ENCODE assay signal across 28 cellular contexts in genomic region chr9:81844131-81844567, GRCh38.
DNase-seq lines count a peak whose midpoint lies in the region; ATAC-seq, FAIRE-seq and TF ChIP-seq lines count a peak whose summit lies in the region.
"Had no signal": no experiment of that assay in that cellular context is flagged by ENCODE, and none has a peak within 500 bp of the region (broad histone marks: within the 10 kb centered on the region; RNA-seq: fewer than 3 reads in every experiment).

No MANE protein-coding gene starts in this region.

- no peaks in the 10 kb centered on the region for H3K36me3 ChIP-seq in astrocyte (ENCODE audit: insufficient read depth, low read length)
- no peaks in the 10 kb centered on the region for H3K36me3 ChIP-seq in HepG2 (replicated peaks in 1 of 2; ENCODE audit: control insufficient read depth in 1 of 2, insufficient read depth in 2 of 2, low read length in 2 of 2)
- no peaks in the 10 kb centered on the region for H3K36me3 ChIP-seq in body of pancreas (replicated peaks in 1 of 2; ENCODE audit: insufficient read depth in 1 of 2, low read depth in 2 of 2)
- H3K36me3 ChIP-seq: breast epithelium, colonic mucosa, lower lobe of right lung had no signal

- H3K27me3 ChIP-seq in astrocyte (ENCODE audit: insufficient read depth, low read length) (no peaks in the 10 kb centered on the region), HepG2 (ENCODE audit: control insufficient read depth in 1 of 2, insufficient read depth in 2 of 2, low read length in 2 of 2) (no peaks in the 10 kb centered on the region), body of pancreas (no peaks in the 10 kb centered on the region)
- H3K27me3 ChIP-seq: breast epithelium, colonic mucosa, foreskin keratinocyte had no signal

- no peak overlapping the region for H3K9ac ChIP-seq in astrocyte (ENCODE audit: low read length)
- H3K9ac ChIP-seq in HepG2 (ENCODE audit: insufficient read depth, low read depth, low read length): no peak overlapping the region
- H3K9ac ChIP-seq: KMS-11 had no signal

- H3K4me2 ChIP-seq in astrocyte (ENCODE audit: low read length) (no peak overlapping the region), HepG2 (ENCODE audit: low read depth, low read length) (peak overlapping the region; percentile 5; the same call in 1 of the 2 replicates)
- H3K4me2 ChIP-seq: KMS-11, smooth muscle cell had no signal

- H3K4me3 ChIP-seq in astrocyte (ENCODE audit: insufficient read depth, low read depth, low read length) (no peak overlapping the region), HepG2 (replicated peaks in 1 of 3; ENCODE audit: insufficient read depth in 1 of 3, low read depth in 2 of 3, low read length in 3 of 3) (no peak overlapping the region), body of pancreas (no peak overlapping the region)
- H3K4me3 ChIP-seq: breast epithelium, colonic mucosa, lower lobe of right lung, smooth muscle cell had no signal

- intact Hi-C loops in HepG2 (cut with micrococcal nuclease; ENCODE audit: unreplicated experiment) (loop anchor here (5.0 to 10.0 kb wide), 2 partner anchors 157 to 319 kb away; partner anchors contain the start of gene TLE1), body of pancreas (cut with DNase I) (no loop called here)

- H3K4me1 ChIP-seq in astrocyte (ENCODE audit: insufficient read depth, low read length): no peaks in the 10 kb centered on the region
- H3K4me1 ChIP-seq in HepG2 (ENCODE audit: insufficient read depth, low read length): peaks cover 51% of the 10 kb centered on the region
- no peaks in the 10 kb centered on the region for H3K4me1 ChIP-seq in body of pancreas
- H3K4me1 ChIP-seq: breast epithelium, colonic mucosa, lower lobe of right lung had no signal

- no peaks in the 10 kb centered on the region for H3K9me3 ChIP-seq in astrocyte (ENCODE audit: insufficient read depth, low read depth, low read length)
- no peaks in the 10 kb centered on the region for H3K9me3 ChIP-seq in HepG2 (ENCODE audit: low read length)
- H3K9me3 ChIP-seq in body of pancreas: no peaks in the 10 kb centered on the region
- H3K9me3 ChIP-seq: breast epithelium, colonic mucosa, lower lobe of right lung had no signal

- H3K27ac ChIP-seq in astrocyte (ENCODE audit: low read depth, low read length) (no peak overlapping the region), HepG2 (ENCODE audit: extremely low read length, insufficient read depth, low read length) (no peak overlapping the region), body of pancreas (no peak overlapping the region)
- H3K27ac ChIP-seq: 22Rv1, colonic mucosa, KMS-11, lower lobe of right lung had no signal

- H2AFZ ChIP-seq in astrocyte (ENCODE audit: low read depth, low read length): no peak overlapping the region
- no peak overlapping the region for H2AFZ ChIP-seq in HepG2 (ENCODE audit: low read length)

- H3K27me3 Mint-ChIP-seq in astrocyte (ENCODE audit: low read depth, unreplicated experiment): no peaks in the 10 kb centered on the region
- H3K27me3 Mint-ChIP-seq: activated CD4-positive, alpha-beta T cell treated with anti-CD3 and anti-CD28 coated beads, Interleukin-2, amount 10 ng/mL, durations not matched to agents 24 days and 14 days had no signal

- no peaks in the 10 kb centered on the region for H3K9me3 Mint-ChIP-seq in astrocyte (ENCODE audit: unreplicated experiment)
- H3K9me3 Mint-ChIP-seq: activated CD4-positive, alpha-beta T cell treated with anti-CD3 and anti-CD28 coated beads, Interleukin-2, amount 10 ng/mL, durations not matched to agents 24 days and 14 days; activated T-cell treated with anti-CD3 and anti-CD28 coated beads, Interleukin-2, amount 50 U/mL, for 72 hours; CD8-positive, alpha-beta T cell had no signal

- DNase-seq in DMS53 (lab: John Stamatoyannopoulos, UW) (peak; percentile 32), DMS53 treated with DMSO at 0.1 percent for 48 hours (lab: John Stamatoyannopoulos, UW; ENCODE audit: unreplicated experiment) (no peak), astrocyte (ENCODE audit: low read depth) (no peak), HepG2 (ENCODE audit: low spot score) (peak; percentile 15), retina (peak; percentile 14), body of pancreas (no peak)
- DNase-seq: activated CD4-positive, alpha-beta T cell treated with anti-CD3 and anti-CD28 coated beads, Interleukin-2, amount 10 ng/mL, durations not matched to agents 24 days and 14 days; activated naive CD4-positive, alpha-beta T cell treated with Interleukin-2 at 50 U/mL for 16 hours; activated T-cell treated with anti-CD3 and anti-CD28 coated beads, Interleukin-2, amount 50 U/mL, for 72 hours; CD8-positive, alpha-beta T cell; colonic mucosa; DMS153; effector memory CD4-positive, alpha-beta T cell; hippocampal formation; lower lobe of right lung; NCI-H2171 treated with DMSO at 0.1 percent for 48 hours; stimulated activated CD4-positive, alpha-beta T cell treated with anti-CD3 and anti-CD28 coated beads, Interleukin-2, amount 100 ng/mL, for 24 hours; substantia nigra; T-helper 2 cell had no signal

- TF ChIP-seq EP300 in HepG2 (IDR thresholded peaks at IDR 0.05; ENCODE audit: low read depth in 2 of 2, low read length in 2 of 2) (no peak), HepG2 (CRISPR knock-in tag; IDR thresholded peaks at IDR 0.05; ENCODE audit: borderline replicate concordance) (no peak)

- CTCF ChIA-PET in HepG2 (lab: Yijun Ruan, JAX; ENCODE audit: low intra/inter-chr PET ratio, low total read pairs): no interaction called here

- H4K20me1 ChIP-seq in astrocyte (ENCODE audit: insufficient read depth, low read length) (no peaks in the 10 kb centered on the region), HepG2 (ENCODE audit: insufficient read depth, low read length) (no peaks in the 10 kb centered on the region)

- no TSS peak for BruUV-seq in HepG2 (replicated peaks; lab: Mats Ljungman, UMichigan)

- ATAC-seq in HepG2: peak; percentile 50
- ATAC-seq in GM19328 (IDR thresholded peaks at IDR 0.05; ENCODE audit: unreplicated experiment): no peak
- no peak for ATAC-seq in GM18505 (IDR thresholded peaks at IDR 0.05; ENCODE audit: unreplicated experiment)
- ATAC-seq in body of pancreas: no peak
- ATAC-seq: activated T-cell treated with anti-CD3 and anti-CD28 coated beads, Interleukin-2, amount 50 U/mL, for 72 hours; CD8-positive, alpha-beta T cell; foreskin keratinocyte; HCT116; lower lobe of right lung; SK-N-SH treated with all-trans-retinoic acid at 6 μM for 48 hours had no signal

- TF ChIP-seq CTCF in astrocyte (IDR thresholded peaks at IDR 0.05; ENCODE audit: insufficient read depth, low read depth, low read length) (no peak), HepG2 (CRISPR knock-in tag; IDR thresholded peaks at IDR 0.05) (no peak), body of pancreas (IDR thresholded peaks at IDR 0.05) (no peak)

- H3K4me3 Mint-ChIP-seq in astrocyte (ENCODE audit: unreplicated experiment): no peak overlapping the region
- H3K4me3 Mint-ChIP-seq: activated CD4-positive, alpha-beta T cell treated with anti-CD3 and anti-CD28 coated beads, Interleukin-2, amount 10 ng/mL, durations not matched to agents 24 days and 14 days; activated T-cell treated with anti-CD3 and anti-CD28 coated beads, Interleukin-2, amount 50 U/mL, for 72 hours; CD8-positive, alpha-beta T cell had no signal

- POLR2A ChIA-PET in HepG2 (lab: Yijun Ruan, JAX): no interaction called here

- peaks cover 12% of the 10 kb centered on the region for H3K4me1 Mint-ChIP-seq in astrocyte (ENCODE audit: low read depth, unreplicated experiment)
- H3K4me1 Mint-ChIP-seq: activated CD4-positive, alpha-beta T cell treated with anti-CD3 and anti-CD28 coated beads, Interleukin-2, amount 10 ng/mL, durations not matched to agents 24 days and 14 days had no signal

- 61% methylated on average over 2 of the region's 2 CpGs for WGBS in HepG2 (ENCODE audit: low lambda C conversion rate)
- 93 to 94% methylated on average over 2 of the region's 2 CpGs for WGBS in body of pancreas, 2 donors

- in situ Hi-C loops in HepG2 (cut with HindIII; ENCODE audit: extremely low pct_ligation_motif_present, low pct_unique_long_range_greater_than_20kb): no loop called here

- FAIRE-seq in astrocyte (lab: Jason Lieb, UNC) (no peak), HepG2 (lab: Jason Lieb, UNC) (peak; percentile 49)

- TF ChIP-seq POLR2A in HepG2 (IDR thresholded peaks at IDR 0.05; ENCODE audit: insufficient read depth in 1 of 2, low read depth in 2 of 2, low read length in 2 of 2): no peak
- TF ChIP-seq POLR2A in GM18505 (IDR thresholded peaks at IDR 0.05; ENCODE audit: borderline replicate concordance, extremely low read depth, insufficient read depth, insufficient read length): no peak
- TF ChIP-seq POLR2A in body of pancreas (IDR thresholded peaks at IDR 0.05): no peak

- no peaks in the 10 kb centered on the region for H3K79me2 ChIP-seq in astrocyte (ENCODE audit: insufficient read depth, low read length)
- no peaks in the 10 kb centered on the region for H3K79me2 ChIP-seq in HepG2 (ENCODE audit: insufficient read depth, low read length)

- TF ChIP-seq RAD21 in HepG2 (CRISPR knock-in tag; IDR thresholded peaks at IDR 0.05): no peak

- H3K27ac Mint-ChIP-seq in astrocyte (ENCODE audit: unreplicated experiment): peak overlapping the region; percentile 78
- H3K27ac Mint-ChIP-seq: activated CD4-positive, alpha-beta T cell treated with anti-CD3 and anti-CD28 coated beads, Interleukin-2, amount 10 ng/mL, durations not matched to agents 24 days and 14 days; activated T-cell treated with anti-CD3 and anti-CD28 coated beads, Interleukin-2, amount 50 U/mL, for 72 hours; CD8-positive, alpha-beta T cell had no signal

- H3K36me3 Mint-ChIP-seq in astrocyte (ENCODE audit: low read depth, unreplicated experiment): no peaks in the 10 kb centered on the region
- H3K36me3 Mint-ChIP-seq: CD8-positive, alpha-beta T cell had no signal

TF ChIP-seq in HepG2, 621 proteins besides CTCF, POLR2A, EP300 and RAD21 (continues in another document):
- no peak for TF ChIP-seq ZNF749 (CRISPR knock-in tag; IDR thresholded peaks at IDR 0.05; ENCODE audit: borderline replicate concordance)
- no peak for TF ChIP-seq ZNF138 (CRISPR knock-in tag; IDR thresholded peaks at IDR 0.05; ENCODE audit: low read depth)
- TF ChIP-seq ZNF276 (CRISPR knock-in tag; IDR thresholded peaks at IDR 0.05; ENCODE audit: low read depth): no peak

Comparison
In these comparisons a context has a peak if more than half of its experiments do, and no peak if none do; other contexts are left out.
1. DNase-seq: peak in DMS53 (single experiment), HepG2 (single experiment) and retina (single experiment); none in DMS53 treated with DMSO at 0.1 percent for 48 hours (single experiment), astrocyte (single experiment) and body of pancreas (0 of 4).